ENCODE assay signal across 24 cellular contexts in genomic region chr3:159773706-159774105, GRCh38.
"Had no signal": no experiment of that assay in that cellular context is flagged by ENCODE, and none has a peak within 500 bp of the region (broad histone marks: within the 10 kb centered on the region; RNA-seq: fewer than 3 reads in every experiment).

No MANE protein-coding gene starts in this region.

- H3K4me1 Mint-ChIP-seq: activated B cell treated with CpG ODN at 0.5 μM for 24 hours; activated CD4-positive, alpha-beta T cell treated with anti-CD3 and anti-CD28 coated beads for 36 hours; activated T-helper 17 cell treated with anti-CD3 and anti-CD28 coated beads, Interleukin-2, amount 50 U/mL, for 72 hours; stimulated activated naive B cell treated with anti-CD40 and anti-IgM and Interleukin-4, amounts not matched to agents 10 μg/mL and 1 μg/mL and 100 μg/mL, for 72 hours; T-helper 17 cell had no signal

- H3K27me3 ChIP-seq: brain microvascular endothelial cell, pancreas, thyroid gland had no signal

- H3K27ac Mint-ChIP-seq: activated B cell treated with CpG ODN at 0.5 μM for 24 hours; activated CD4-positive, alpha-beta T cell treated with anti-CD3 and anti-CD28 coated beads for 36 hours; activated naive CD4-positive, alpha-beta T cell treated with anti-CD3 and anti-CD28 coated beads, Interleukin-2, amount 50 U/mL, for 72 hours; activated T-cell treated with anti-CD3 and anti-CD28 coated beads, Interleukin-2, amount 50 U/mL, for 24 hours; activated T-helper 17 cell treated with anti-CD3 and anti-CD28 coated beads, Interleukin-2, amount 50 U/mL, for 72 hours; effector memory CD8-positive, alpha-beta T cell; stimulated activated naive B cell treated with anti-CD40 and anti-IgM and Interleukin-4, amounts not matched to agents 10 μg/mL and 1 μg/mL and 100 μg/mL, for 72 hours; T-helper 17 cell had no signal

- H3K4me3 ChIP-seq: lung, pancreas, thyroid gland had no signal

- ATAC-seq: activated CD4-positive, alpha-beta T cell treated with anti-CD3 and anti-CD28 coated beads for 36 hours; activated naive CD4-positive, alpha-beta T cell treated with anti-CD3 and anti-CD28 coated beads, Interleukin-2, amount 50 U/mL, for 72 hours; activated T-helper 17 cell treated with anti-CD3 and anti-CD28 coated beads, Interleukin-2, amount 50 U/mL, for 72 hours; effector memory CD8-positive, alpha-beta T cell; left lobe of liver; pancreas; stimulated activated naive B cell treated with anti-CD40 and anti-IgM and Interleukin-4, amounts not matched to agents 10 μg/mL and 1 μg/mL and 100 μg/mL, for 72 hours; T-helper 17 cell had no signal

- H3K36me3 Mint-ChIP-seq: activated naive CD4-positive, alpha-beta T cell treated with anti-CD3 and anti-CD28 coated beads, Interleukin-2, amount 50 U/mL, for 72 hours; stimulated activated naive B cell treated with anti-CD40 and anti-IgM and Interleukin-4, amounts not matched to agents 10 μg/mL and 1 μg/mL and 100 μg/mL, for 72 hours had no signal

- DNase-seq: activated B cell treated with CpG ODN at 0.5 μM for 24 hours; activated CD4-positive, alpha-beta T cell treated with anti-CD3 and anti-CD28 coated beads for 36 hours; activated CD4-positive, alpha-beta T cell treated with anti-CD3 and anti-CD28 coated beads, Interleukin-2, amount 50 U/mL, for 4 hours; activated CD8-positive, alpha-beta memory T cell treated with anti-CD3 and anti-CD28 coated beads for 24 hours; activated CD8-positive, alpha-beta memory T cell treated with anti-CD3 and anti-CD28 coated beads, Interleukin-2, amount 50 U/mL, for 4 hours; activated T-cell treated with anti-CD3 and anti-CD28 coated beads, Interleukin-2, amount 50 U/mL, for 24 hours; aorta; brain microvascular endothelial cell; central memory CD4-positive, alpha-beta T cell; effector memory CD8-positive, alpha-beta T cell; kidney; pancreas; stimulated activated CD4-positive, alpha-beta T cell treated with anti-CD3 and anti-CD28 coated beads, Interleukin-2, amount 100 ng/mL, for 48 hours; stimulated activated CD8-positive, alpha-beta memory T cell treated with anti-CD3 and anti-CD28 coated beads, Interleukin-4, amount 100 ng/mL, for 48 hours; stimulated activated naive B cell treated with anti-CD40 and anti-IgM and Interleukin-4, amounts not matched to agents 10 μg/mL and 1 μg/mL and 100 μg/mL, for 72 hours; SW 1271; T-helper 17 cell; thyroid gland had no signal

- H3K4me3 Mint-ChIP-seq: activated B cell treated with CpG ODN at 0.5 μM for 24 hours; activated CD4-positive, alpha-beta T cell treated with anti-CD3 and anti-CD28 coated beads for 36 hours; activated T-cell treated with anti-CD3 and anti-CD28 coated beads, Interleukin-2, amount 50 U/mL, for 24 hours; activated T-helper 17 cell treated with anti-CD3 and anti-CD28 coated beads, Interleukin-2, amount 50 U/mL, for 72 hours; effector memory CD8-positive, alpha-beta T cell; nephron; stimulated activated naive B cell treated with anti-CD40 and anti-IgM and Interleukin-4, amounts not matched to agents 10 μg/mL and 1 μg/mL and 100 μg/mL, for 72 hours; T-helper 17 cell had no signal

- H3K9me3 Mint-ChIP-seq: activated B cell treated with CpG ODN at 0.5 μM for 24 hours; activated naive CD4-positive, alpha-beta T cell treated with anti-CD3 and anti-CD28 coated beads, Interleukin-2, amount 50 U/mL, for 72 hours; activated T-cell treated with anti-CD3 and anti-CD28 coated beads, Interleukin-2, amount 50 U/mL, for 24 hours; activated T-helper 17 cell treated with anti-CD3 and anti-CD28 coated beads, Interleukin-2, amount 50 U/mL, for 72 hours; effector memory CD8-positive, alpha-beta T cell; nephron; stimulated activated naive B cell treated with anti-CD40 and anti-IgM and Interleukin-4, amounts not matched to agents 10 μg/mL and 1 μg/mL and 100 μg/mL, for 72 hours had no signal

- H3K27ac ChIP-seq: brain microvascular endothelial cell, pancreas, thyroid gland had no signal

- FAIRE-seq: colon, kidney, pancreas had no signal
